1 cellular context compared by ENCODE assay signal in genomic region chr7:138352570-138353461, GRCh38.
TF ChIP-seq lines count a peak whose summit lies in the region.

No MANE protein-coding gene starts in this region.

TF ChIP-seq in K562, 482 proteins besides CTCF, POLR2A, EP300 and RAD21 (continued from another document):
- TF ChIP-seq CHD7 (IDR thresholded peaks at IDR 0.05; ENCODE audit: low read depth, low read length) (no peak), SUPT5H (IDR thresholded peaks at IDR 0.05) (no peak), ZC3H11A (IDR thresholded peaks at IDR 0.05; ENCODE audit: low read depth, low read length) (no peak), RCOR1 (IDR thresholded peaks at IDR 0.05; ENCODE audit: borderline replicate concordance in 1 of 2, low read depth in 2 of 2, low read length in 2 of 2) (peak; percentile 86 to 94), HNRNPK (IDR thresholded peaks at IDR 0.05; ENCODE audit: low read depth, low read length, poor library complexity, severe bottlenecking) (no peak), ATF4 (CRISPR knock-in tag; IDR thresholded peaks at IDR 0.05) (peak; percentile 82), MXI1 (IDR thresholded peaks at IDR 0.05; ENCODE audit: low read depth, low read length) (peak; percentile 79), ARHGAP35 (IDR thresholded peaks at IDR 0.05; ENCODE audit: partially characterized antibody) (no peak), POLR2H (tag; IDR thresholded peaks at IDR 0.05; ENCODE audit: low read depth) (peak; percentile 88), ZNF644 (tag; IDR thresholded peaks at IDR 0.05; ENCODE audit: low read depth) (peak; percentile 68), FOXK2 (conservative IDR thresholded peaks at IDR 0.05 in 1 of 2, IDR thresholded peaks at IDR 0.05 in 1 of 2; ENCODE audit: low read depth in 2 of 2) (peak; percentile 57 to 78), HNRNPH1 (optimal IDR thresholded peaks at IDR 0.05; ENCODE audit: low read depth, low read length) (no peak), ZNF197 (CRISPR knock-in tag; IDR thresholded peaks at IDR 0.05; ENCODE audit: low read depth) (peak; percentile 86), RBM39 (optimal IDR thresholded peaks at IDR 0.05; ENCODE audit: low read depth, low read length) (no peak), NR2F6 (CRISPR knock-in tag; IDR thresholded peaks at IDR 0.05) (no peak), HDAC8 (tag; IDR thresholded peaks at IDR 0.05) (no peak), PHTF2 (CRISPR knock-in tag; IDR thresholded peaks at IDR 0.05) (no peak), IRF9 (tag; IDR thresholded peaks at IDR 0.05) (peak; percentile 72), ADNP (tag; IDR thresholded peaks at IDR 0.05) (peak; percentile 81), MCM2 (IDR thresholded peaks at IDR 0.05; ENCODE audit: low read depth) (no peak), ZNF23 (CRISPR knock-in tag; IDR thresholded peaks at IDR 0.05) (no peak), MYC (IDR thresholded peaks at IDR 0.05; ENCODE audit: low read depth, low read length) (peak; percentile 95), MYC (CRISPR knock-in tag; IDR thresholded peaks at IDR 0.05; ENCODE audit: borderline replicate concordance, low read depth) (no peak), E2F4 (CRISPR knock-in tag; IDR thresholded peaks at IDR 0.05; ENCODE audit: low read depth) (no peak), MED1 (CRISPR knock-in tag; IDR thresholded peaks at IDR 0.05; ENCODE audit: borderline replicate concordance) (no peak), DIDO1 (tag; IDR thresholded peaks at IDR 0.05; ENCODE audit: low read depth) (no peak; the same call in 1 of the 2 replicates), EZH2 (IDR thresholded peaks at IDR 0.05; ENCODE audit: borderline replicate concordance, low read depth, low read length) (no peak; the same call in 1 of the 2 replicates), MCM7 (IDR thresholded peaks at IDR 0.05) (no peak), ZNF165 (CRISPR knock-in tag; IDR thresholded peaks at IDR 0.05; ENCODE audit: borderline replicate concordance) (no peak), ZBTB11 (CRISPR knock-in tag; IDR thresholded peaks at IDR 0.05) (peak in 1 of 3 experiments; percentile 84; a peak in 2 of 6 replicates), THAP7 (CRISPR knock-in tag; IDR thresholded peaks at IDR 0.05) (no peak), HOMEZ (CRISPR knock-in tag; IDR thresholded peaks at IDR 0.05) (peak; percentile 74; the same call in 1 of the 2 replicates), TCF7L2 (IDR thresholded peaks at IDR 0.05; ENCODE audit: low read depth, low read length) (peak; percentile 48; the same call in 1 of the 2 replicates), SMARCA4 (IDR thresholded peaks at IDR 0.05) (peak; percentile 99), MIER1 (IDR thresholded peaks at IDR 0.05; ENCODE audit: low read depth) (no peak), NUFIP1 (IDR thresholded peaks at IDR 0.05; ENCODE audit: partially characterized antibody) (no peak), ZNF431 (CRISPR knock-in tag; IDR thresholded peaks at IDR 0.05) (no peak), ZNF766 (CRISPR knock-in tag; conservative IDR thresholded peaks at IDR 0.05) (peak; percentile 93), GATAD2A (IDR thresholded peaks at IDR 0.05) (peak; percentile 87; the same call in 1 of the 2 replicates)
